In genomic region chr1:62744594-62745577, GRCh38 we compare ENCODE assay signal across 24 cellular contexts.
"Had no signal": no experiment of that assay in that cellular context is flagged by ENCODE, and none has a peak within 500 bp of the region (broad histone marks: within the 10 kb centered on the region; RNA-seq: fewer than 3 reads in every experiment).

No MANE protein-coding gene starts in this region.

- H3K36me3 ChIP-seq: brain microvascular endothelial cell, stomach had no signal

- H3K27me3 Mint-ChIP-seq: activated B cell treated with CpG ODN at 0.5 μM for 24 hours, progenitor cell of endocrine pancreas, type B pancreatic cell had no signal

- H3K27me3 ChIP-seq: brain microvascular endothelial cell, stomach had no signal

- H3K4me3 Mint-ChIP-seq: activated B cell treated with CpG ODN at 0.5 μM for 24 hours; activated CD4-positive, alpha-beta memory T cell treated with anti-CD3 and anti-CD28 coated beads for 36 hours; activated naive CD8-positive, alpha-beta T cell treated with anti-CD3 and anti-CD28 coated beads for 36 hours; activated T-helper 1 cell treated with anti-CD3 and anti-CD28 coated beads, Interleukin-12 subunit alpha, Interleukin-12 subunit beta, Interleukin-2, Interleukin-4 antibody, amounts not matched to agents 30 ng/mL and 10 ng/mL and 1 ng/mL, durations not matched to agents 14 hours and 24 hours and 36 hours; immature natural killer cell; nephron; stimulated activated effector memory CD8-positive, alpha-beta T cell treated with anti-CD3 and anti-CD28 coated beads, Interleukin-12 subunit alpha, Interleukin-12 subunit beta, amount 100 ng/mL, for 72 hours; type B pancreatic cell had no signal

- H3K4me1 Mint-ChIP-seq: activated B cell treated with CpG ODN at 0.5 μM for 24 hours; activated naive CD8-positive, alpha-beta T cell treated with anti-CD3 and anti-CD28 coated beads for 36 hours; immature natural killer cell; nephron; stimulated activated effector memory CD8-positive, alpha-beta T cell treated with anti-CD3 and anti-CD28 coated beads, Interleukin-12 subunit alpha, Interleukin-12 subunit beta, amount 100 ng/mL, for 72 hours had no signal

- H3K27ac Mint-ChIP-seq: activated B cell treated with CpG ODN at 0.5 μM for 24 hours; activated CD4-positive, alpha-beta memory T cell treated with anti-CD3 and anti-CD28 coated beads for 36 hours; activated naive CD8-positive, alpha-beta T cell treated with anti-CD3 and anti-CD28 coated beads for 36 hours; activated T-helper 1 cell treated with anti-CD3 and anti-CD28 coated beads, Interleukin-12 subunit alpha, Interleukin-12 subunit beta, Interleukin-2, Interleukin-4 antibody, amounts not matched to agents 30 ng/mL and 10 ng/mL and 1 ng/mL, durations not matched to agents 14 hours and 24 hours and 36 hours; immature natural killer cell; nephron; progenitor cell of endocrine pancreas; stimulated activated effector memory CD8-positive, alpha-beta T cell treated with anti-CD3 and anti-CD28 coated beads, Interleukin-12 subunit alpha, Interleukin-12 subunit beta, amount 100 ng/mL, for 72 hours; type B pancreatic cell had no signal

- ATAC-seq: stimulated activated effector memory CD8-positive, alpha-beta T cell treated with anti-CD3 and anti-CD28 coated beads, Interleukin-12 subunit alpha, Interleukin-12 subunit beta, amount 100 ng/mL, for 72 hours had no signal

- H3K4me3 ChIP-seq: stomach had no signal

- FAIRE-seq: endometrium, small intestine had no signal

- H3K27ac ChIP-seq: brain microvascular endothelial cell, stomach had no signal

- H3K9me3 Mint-ChIP-seq: activated B cell treated with CpG ODN at 0.5 μM for 24 hours; activated CD4-positive, alpha-beta memory T cell treated with anti-CD3 and anti-CD28 coated beads for 36 hours; activated naive CD8-positive, alpha-beta T cell treated with anti-CD3 and anti-CD28 coated beads for 36 hours; activated T-helper 1 cell treated with anti-CD3 and anti-CD28 coated beads, Interleukin-12 subunit alpha, Interleukin-12 subunit beta, Interleukin-2, Interleukin-4 antibody, amounts not matched to agents 30 ng/mL and 10 ng/mL and 1 ng/mL, durations not matched to agents 14 hours and 24 hours and 36 hours; immature natural killer cell; stimulated activated effector memory CD8-positive, alpha-beta T cell treated with anti-CD3 and anti-CD28 coated beads, Interleukin-12 subunit alpha, Interleukin-12 subunit beta, amount 100 ng/mL, for 72 hours; type B pancreatic cell had no signal

- DNase-seq: activated B cell treated with CpG ODN at 0.5 μM for 24 hours; activated CD4-positive, alpha-beta memory T cell treated with anti-CD3 and anti-CD28 coated beads for 36 hours; activated CD4-positive, alpha-beta T cell treated with anti-CD3 and anti-CD28 coated beads for 4 hours; activated gamma-delta T cell treated with Interleukin-2 at 50 U/mL for 16 hours; activated naive CD8-positive, alpha-beta T cell treated with anti-CD3 and anti-CD28 coated beads for 36 hours; activated T-cell treated with anti-CD3 and anti-CD28 coated beads for 4 hours; brain microvascular endothelial cell; cortex of kidney; erythroblast; immature natural killer cell; kidney glomerular epithelial cell; occipital lobe; stimulated activated CD4-positive, alpha-beta T cell treated with anti-CD3 and anti-CD28 coated beads, Interleukin-15, amount 100 ng/mL, for 24 hours; stimulated activated CD4-positive, alpha-beta T cell treated with anti-CD3 and anti-CD28 coated beads, Interleukin-2, amount 100 ng/mL, for 48 hours; stomach; SW 1271; T-helper 2 cell had no signal

- H3K36me3 Mint-ChIP-seq: activated CD4-positive, alpha-beta memory T cell treated with anti-CD3 and anti-CD28 coated beads for 36 hours; activated naive CD8-positive, alpha-beta T cell treated with anti-CD3 and anti-CD28 coated beads for 36 hours; immature natural killer cell; stimulated activated effector memory CD8-positive, alpha-beta T cell treated with anti-CD3 and anti-CD28 coated beads, Interleukin-12 subunit alpha, Interleukin-12 subunit beta, amount 100 ng/mL, for 72 hours; type B pancreatic cell had no signal
